In genomic region chr3:138165061-138165460, GRCh38 we compare ENCODE assay signal across 25 cellular contexts. TPM values are rescaled to one million over a fixed set of nuclear protein-coding genes. Genes with fewer than 3 reads are reported as not detected.
DNase-seq lines count a peak whose midpoint lies in the region; ATAC-seq, FAIRE-seq and TF ChIP-seq lines count a peak whose summit lies in the region.
"Had no signal": no experiment of that assay in that cellular context is flagged by ENCODE, and none has a peak within 500 bp of the region (broad histone marks: within the 10 kb centered on the region; RNA-seq: fewer than 3 reads in every experiment).

No MANE protein-coding gene starts in this region.

- CTCF ChIA-PET in activated naive CD4-positive, alpha-beta T cell treated with anti-CD3 and anti-CD28 coated beads for 36 hours (lab: Charles Lee), result no interaction called here
- CTCF ChIA-PET in activated naive CD4-positive, alpha-beta T cell treated with anti-CD3 and anti-CD28 coated beads, Interleukin-2, amount 10 ng/mL, durations not matched to agents 7 days and 5 days (lab: Charles Lee), result no interaction called here
- CTCF ChIA-PET in endothelial cell of umbilical vein (lab: Charles Lee) (interaction anchor here (0.7 kb wide), 1 partner anchor 46 kb away, joined by 3 read pairs; no protein-coding TSS in a partner anchor), OCI-LY7 (lab: Charles Lee; ENCODE audit: unreplicated experiment) (no interaction called here)

- H2AFZ ChIP-seq in endothelial cell of umbilical vein (ENCODE audit: low read depth, low read length), result no peak overlapping the region
- H2AFZ ChIP-seq in OCI-LY7 (ENCODE audit: low read length), result no peak overlapping the region
- H2AFZ ChIP-seq: GM23338 had no signal

- H3K27ac ChIP-seq in endothelial cell of umbilical vein (ENCODE audit: insufficient read depth, low read depth, low read length) (no peak overlapping the region), OCI-LY7 (ENCODE audit: low read depth, low read length, poor library complexity, severe bottlenecking) (no peak overlapping the region)
- H3K27ac ChIP-seq: A549 had no signal

- no peaks in the 10 kb centered on the region for H3K79me2 ChIP-seq in endothelial cell of umbilical vein (ENCODE audit: control insufficient read depth, insufficient read depth, low read length)
- no peaks in the 10 kb centered on the region for H3K79me2 ChIP-seq in OCI-LY7 (ENCODE audit: insufficient read depth, low read depth, low read length)

- no peaks in the 10 kb centered on the region for H3K9me2 ChIP-seq in OCI-LY7 (ENCODE audit: insufficient read depth, low read length)

- no peak for DNase-seq in activated naive CD4-positive, alpha-beta T cell treated with anti-CD3 and anti-CD28 coated beads for 36 hours
- DNase-seq in activated naive CD4-positive, alpha-beta T cell treated with anti-CD3 and anti-CD28 coated beads, Interleukin-2, amount 10 ng/mL, durations not matched to agents 7 days and 5 days, result no peak
- DNase-seq in T-helper 17 cell (no peak), endothelial cell of umbilical vein (ENCODE audit: low read depth, low spot score) (no peak), OCI-LY7 (ENCODE audit: low spot score) (no peak), globus pallidus (ENCODE audit: low spot score) (no peak)
- DNase-seq: 8988T; ACHN; C1 segment of cervical spinal cord; Calu3; CD4-positive, alpha-beta memory T cell; COR-L47; DMS53; DMS79 treated with DMSO at 0.1 percent for 48 hours; GF-D8; H9 had no signal

- peak overlapping the region; percentile 11 for H3K27ac Mint-ChIP-seq in activated naive CD4-positive, alpha-beta T cell treated with anti-CD3 and anti-CD28 coated beads for 36 hours
- H3K27ac Mint-ChIP-seq in activated naive CD4-positive, alpha-beta T cell treated with anti-CD3 and anti-CD28 coated beads, Interleukin-2, amount 10 ng/mL, durations not matched to agents 7 days and 5 days, result no peak overlapping the region
- peak overlapping the region; percentile 83 for H3K27ac Mint-ChIP-seq in T-helper 17 cell
- H3K27ac Mint-ChIP-seq: GM23338 had no signal

- no peak overlapping the region for H3K4me2 ChIP-seq in endothelial cell of umbilical vein (ENCODE audit: insufficient read depth, low read length)
- no peak overlapping the region for H3K4me2 ChIP-seq in OCI-LY7 (ENCODE audit: low read length)
- H3K4me2 ChIP-seq: A549, GM23338 had no signal

- H4K20me1 ChIP-seq in endothelial cell of umbilical vein (replicated peaks; ENCODE audit: control insufficient read depth, extremely low read depth, insufficient read depth, low read length) (no peaks in the 10 kb centered on the region), OCI-LY7 (ENCODE audit: insufficient read depth, low read length) (no peaks in the 10 kb centered on the region)

- H3K9me3 Mint-ChIP-seq in activated naive CD4-positive, alpha-beta T cell treated with anti-CD3 and anti-CD28 coated beads for 36 hours, result no peaks in the 10 kb centered on the region
- H3K9me3 Mint-ChIP-seq in activated naive CD4-positive, alpha-beta T cell treated with anti-CD3 and anti-CD28 coated beads, Interleukin-2, amount 10 ng/mL, durations not matched to agents 7 days and 5 days, result no peaks in the 10 kb centered on the region
- H3K9me3 Mint-ChIP-seq: CD4-positive, alpha-beta memory T cell; GM23338; H9 had no signal

- POLR2A ChIA-PET in endothelial cell of umbilical vein (lab: Charles Lee), result no interaction called here
- POLR2A ChIA-PET in OCI-LY7 (lab: Charles Lee), result no interaction called here

- no peaks in the 10 kb centered on the region for H3K9me3 ChIP-seq in T-helper 17 cell (ENCODE audit: control insufficient read depth, low read length, poor library complexity, severe bottlenecking)
- no peaks in the 10 kb centered on the region for H3K9me3 ChIP-seq in endothelial cell of umbilical vein (replicated peaks; ENCODE audit: control insufficient read depth, insufficient read depth, low read length)
- H3K9me3 ChIP-seq in OCI-LY7 (ENCODE audit: low read length), result no peaks in the 10 kb centered on the region
- H3K9me3 ChIP-seq: A549 had no signal

- H3K27me3 Mint-ChIP-seq in activated naive CD4-positive, alpha-beta T cell treated with anti-CD3 and anti-CD28 coated beads for 36 hours (ENCODE audit: low read depth), result no peaks in the 10 kb centered on the region
- H3K27me3 Mint-ChIP-seq in activated naive CD4-positive, alpha-beta T cell treated with anti-CD3 and anti-CD28 coated beads, Interleukin-2, amount 10 ng/mL, durations not matched to agents 7 days and 5 days, result no peaks in the 10 kb centered on the region
- H3K27me3 Mint-ChIP-seq in T-helper 17 cell, result no peaks in the 10 kb centered on the region
- H3K27me3 Mint-ChIP-seq: CD4-positive, alpha-beta memory T cell had no signal

- H3K9ac ChIP-seq in endothelial cell of umbilical vein (replicated peaks; ENCODE audit: extremely low read depth, insufficient read depth, low read length), result no peak overlapping the region

- FAIRE-seq in endothelial cell of umbilical vein (lab: Jason Lieb, UNC), result peak; percentile 24
- FAIRE-seq: A549, GM12891, GM18507 had no signal

- no peak overlapping the region for H3K4me3 Mint-ChIP-seq in activated naive CD4-positive, alpha-beta T cell treated with anti-CD3 and anti-CD28 coated beads for 36 hours
- no peak overlapping the region for H3K4me3 Mint-ChIP-seq in activated naive CD4-positive, alpha-beta T cell treated with anti-CD3 and anti-CD28 coated beads, Interleukin-2, amount 10 ng/mL, durations not matched to agents 7 days and 5 days
- H3K4me3 Mint-ChIP-seq in T-helper 17 cell, result no peak overlapping the region
- H3K4me3 Mint-ChIP-seq: CD4-positive, alpha-beta memory T cell; GM23338; H9 had no signal

- peaks cover 54% of the 10 kb centered on the region for H3K36me3 Mint-ChIP-seq in activated naive CD4-positive, alpha-beta T cell treated with anti-CD3 and anti-CD28 coated beads for 36 hours (ENCODE audit: low read depth)
- H3K36me3 Mint-ChIP-seq in activated naive CD4-positive, alpha-beta T cell treated with anti-CD3 and anti-CD28 coated beads, Interleukin-2, amount 10 ng/mL, durations not matched to agents 7 days and 5 days, result peaks cover 47% of the 10 kb centered on the region
- peaks cover 14% of the 10 kb centered on the region for H3K36me3 Mint-ChIP-seq in T-helper 17 cell (ENCODE audit: low read depth)

- dilution Hi-C loops in endothelial cell of umbilical vein (cut with MboI; ENCODE audit: extremely low pct_ligation_motif_present, low sequenced_read_pairs), result no loop called here

- H3K27me3 ChIP-seq in endothelial cell of umbilical vein (ENCODE audit: control insufficient read depth in 2 of 2, insufficient read depth in 2 of 2, low read length in 2 of 2), result no peaks in the 10 kb centered on the region

- H3K4me1 Mint-ChIP-seq in activated naive CD4-positive, alpha-beta T cell treated with anti-CD3 and anti-CD28 coated beads for 36 hours (ENCODE audit: low read depth), result peaks cover 11% of the 10 kb centered on the region
- H3K4me1 Mint-ChIP-seq in activated naive CD4-positive, alpha-beta T cell treated with anti-CD3 and anti-CD28 coated beads, Interleukin-2, amount 10 ng/mL, durations not matched to agents 7 days and 5 days, result no peaks in the 10 kb centered on the region
- peaks cover 10% of the 10 kb centered on the region for H3K4me1 Mint-ChIP-seq in T-helper 17 cell
- H3K4me1 Mint-ChIP-seq: GM23338, H9 had no signal

- BruUV-seq in endothelial cell of umbilical vein (replicated peaks; lab: Mats Ljungman, UMichigan) (no TSS peak), OCI-LY7 (replicated peaks; lab: Mats Ljungman, UMichigan) (no TSS peak)

- no peak for TF ChIP-seq POLR2A in endothelial cell of umbilical vein (IDR thresholded peaks at IDR 0.05; ENCODE audit: low read depth, low read length)

- no peak for ATAC-seq in T-helper 17 cell
- ATAC-seq: A549, GM23338, HCT116 had no signal

- intact Hi-C loops in activated naive CD4-positive, alpha-beta T cell treated with anti-CD3 and anti-CD28 coated beads for 36 hours (cut with micrococcal nuclease), result no loop called here
- intact Hi-C loops in endothelial cell of umbilical vein (cut with micrococcal nuclease), result no loop called here
- intact Hi-C loops in OCI-LY7 (cut with micrococcal nuclease; ENCODE audit: unreplicated experiment), result no loop called here

- H3K4me3 ChIP-seq in endothelial cell of umbilical vein (replicated peaks in 1 of 3; ENCODE audit: insufficient read depth in 1 of 3, low read depth in 1 of 3, low read length in 3 of 3), result no peak overlapping the region
- H3K4me3 ChIP-seq in OCI-LY7 (ENCODE audit: low read depth, low read length, poor library complexity, severe bottlenecking), result no peak overlapping the region
- H3K4me3 ChIP-seq: A549, GM23338 had no signal

- H3K9me1 ChIP-seq in endothelial cell of umbilical vein (replicated peaks; ENCODE audit: control insufficient read depth, extremely low read depth, insufficient read depth, low read length), result no peaks in the 10 kb centered on the region

- H3K4me1 ChIP-seq in endothelial cell of umbilical vein (ENCODE audit: control insufficient read depth, extremely low read depth, insufficient read depth, low read length) (no peaks in the 10 kb centered on the region), OCI-LY7 (ENCODE audit: insufficient read depth, low read length, poor library complexity, severe bottlenecking) (no peaks in the 10 kb centered on the region)
- H3K4me1 ChIP-seq: A549 had no signal

- peaks cover 4 to 5% of the 10 kb centered on the region in 2 experiments for H3K36me3 ChIP-seq in endothelial cell of umbilical vein (ENCODE audit: control insufficient read depth in 2 of 2, extremely low read depth in 1 of 2, insufficient read depth in 2 of 2, low read length in 2 of 2)
- H3K36me3 ChIP-seq in OCI-LY7 (ENCODE audit: insufficient read depth, low read length), result peaks cover 92% of the 10 kb centered on the region

- TF ChIP-seq CTCF in endothelial cell of umbilical vein (IDR thresholded peaks at IDR 0.05; ENCODE audit: extremely low read depth in 1 of 2, insufficient read depth in 1 of 2, low read depth in 1 of 2, low read length in 2 of 2), result no peak
- TF ChIP-seq CTCF in OCI-LY7 (conservative IDR thresholded peaks at IDR 0.05; ENCODE audit: low read length), result no peak

RNA-seq across cellular contexts. Expression of gene DBR1, which starts 9.7 kb away (rescaled TPM):
- 10 to 100 TPM; 20.0 to 22.3 TPM for total RNA-seq in activated naive CD4-positive, alpha-beta T cell treated with anti-CD3 and anti-CD28 coated beads for 36 hours
- total RNA-seq in T-helper 17 cell (10 to 100 TPM; 19.5 TPM), endothelial cell of umbilical vein (16.5 and 17.8 TPM in 2 replicates), OCI-LY7 (2022) (16.4 and 22.7 TPM in 2 replicates)
- polyA plus RNA-seq in endothelial cell of umbilical vein, result 8.3 and 10.3 TPM in 2 replicates
- 8.7 and 9.8 TPM in 2 replicates for polyA plus RNA-seq in endothelial cell of umbilical vein (2011; cell fraction: cytosol; rRNA removed)
- 6.0 and 8.1 TPM in 2 replicates for polyA plus RNA-seq in endothelial cell of umbilical vein (2011; cell fraction: nucleus; rRNA removed)
- polyA plus RNA-seq in endothelial cell of umbilical vein (2012), result 9.2 and 11.7 TPM in 2 replicates
- 4.6 and 6.3 TPM in 2 replicates for polyA minus RNA-seq in endothelial cell of umbilical vein
- 12.3 TPM for polyA minus RNA-seq in endothelial cell of umbilical vein (2011; cell fraction: cytosol; rRNA and poly(A)+ RNA removed)
- polyA minus RNA-seq in endothelial cell of umbilical vein (2011; cell fraction: nucleus; rRNA and poly(A)+ RNA removed), result 4.1 and 6.3 TPM in 2 replicates
- total RNA-seq in OCI-LY7 (2014; rRNA removed; shearing (Covaris generic)), result 13.6 and 21.4 TPM in 2 replicates

RNA-seq across cellular contexts. Expression of gene ARMC8, which starts 22.0 kb away (rescaled TPM):
- 10 to 100 TPM; 38.2 to 42.7 TPM for total RNA-seq in activated naive CD4-positive, alpha-beta T cell treated with anti-CD3 and anti-CD28 coated beads for 36 hours
- total RNA-seq in T-helper 17 cell (10 to 100 TPM; 55.6 to 75.8 TPM), endothelial cell of umbilical vein (40.3 and 46.0 TPM in 2 replicates), OCI-LY7 (2022) (57.1 and 61.8 TPM in 2 replicates)
- polyA plus RNA-seq in endothelial cell of umbilical vein, result 39.6 and 46.1 TPM in 2 replicates
- polyA plus RNA-seq in endothelial cell of umbilical vein (2011; cell fraction: cytosol; rRNA removed), result 29.9 and 47.2 TPM in 2 replicates
- polyA plus RNA-seq in endothelial cell of umbilical vein (2011; cell fraction: nucleus; rRNA removed), result 70.3 and 71.8 TPM in 2 replicates
- 21.6 and 31.0 TPM in 2 replicates for polyA plus RNA-seq in endothelial cell of umbilical vein (2012)
- polyA minus RNA-seq in endothelial cell of umbilical vein, result 148 and 187 TPM in 2 replicates
- polyA minus RNA-seq in endothelial cell of umbilical vein (2011; cell fraction: cytosol; rRNA and poly(A)+ RNA removed), result 35.9 TPM
- 136 and 253 TPM in 2 replicates for polyA minus RNA-seq in endothelial cell of umbilical vein (2011; cell fraction: nucleus; rRNA and poly(A)+ RNA removed)
- total RNA-seq in OCI-LY7 (2014; rRNA removed; shearing (Covaris generic)), result 34.1 and 48.8 TPM in 2 replicates

RNA-seq across cellular contexts. Expression of gene A4GNT, which starts 32.9 kb away (rescaled TPM):
- not detected for total RNA-seq in activated naive CD4-positive, alpha-beta T cell treated with anti-CD3 and anti-CD28 coated beads for 36 hours
- total RNA-seq in T-helper 17 cell, result not detected
- not detected in 2 replicates for total RNA-seq in endothelial cell of umbilical vein
- polyA plus RNA-seq in endothelial cell of umbilical vein, result not detected in 2 replicates
- polyA plus RNA-seq in endothelial cell of umbilical vein (2011; cell fraction: cytosol; rRNA removed), result not detected in 2 replicates
- not detected in 2 replicates for polyA plus RNA-seq in endothelial cell of umbilical vein (2011; cell fraction: nucleus; rRNA removed)
- 0.09 TPM in 1 of 2 replicates, not detected in the other for polyA plus RNA-seq in endothelial cell of umbilical vein (2012)
- not detected in 2 replicates for polyA minus RNA-seq in endothelial cell of umbilical vein
- polyA minus RNA-seq in endothelial cell of umbilical vein (2011; cell fraction: cytosol; rRNA and poly(A)+ RNA removed), result not detected
- not detected in 2 replicates for polyA minus RNA-seq in endothelial cell of umbilical vein (2011; cell fraction: nucleus; rRNA and poly(A)+ RNA removed)
- not detected in 2 replicates for total RNA-seq in OCI-LY7 (2014; rRNA removed; shearing (Covaris generic))
- total RNA-seq in OCI-LY7 (2022), result not detected in 2 replicates
- total RNA-seq: Calu3; CD4-positive, alpha-beta memory T cell; Daoy; G401; GM23338; H4; H9 had no signal
- polyA plus RNA-seq: A549; BJ; CD4-positive, alpha-beta memory T cell; GM23338 had no signal

RNA-seq across cellular contexts. Expression of gene DZIP1L, which starts 49.7 kb away (rescaled TPM):
- total RNA-seq in activated naive CD4-positive, alpha-beta T cell treated with anti-CD3 and anti-CD28 coated beads for 36 hours, result not detected
- not detected for total RNA-seq in T-helper 17 cell
- total RNA-seq in endothelial cell of umbilical vein, result 14.6 and 17.9 TPM in 2 replicates
- 3.0 and 4.1 TPM in 2 replicates for polyA plus RNA-seq in endothelial cell of umbilical vein
- polyA plus RNA-seq in endothelial cell of umbilical vein (2011; cell fraction: cytosol; rRNA removed), result 1.2 and 2.2 TPM in 2 replicates
- polyA plus RNA-seq in endothelial cell of umbilical vein (2011; cell fraction: nucleus; rRNA removed), result 18.3 and 20.0 TPM in 2 replicates
- 1.6 and 3.8 TPM in 2 replicates for polyA plus RNA-seq in endothelial cell of umbilical vein (2012)
- 4.3 and 11.6 TPM in 2 replicates for polyA minus RNA-seq in endothelial cell of umbilical vein
- 2.3 TPM for polyA minus RNA-seq in endothelial cell of umbilical vein (2011; cell fraction: cytosol; rRNA and poly(A)+ RNA removed)
- polyA minus RNA-seq in endothelial cell of umbilical vein (2011; cell fraction: nucleus; rRNA and poly(A)+ RNA removed), result 15.4 and 15.7 TPM in 2 replicates
- not detected in 2 replicates for total RNA-seq in OCI-LY7 (2014; rRNA removed; shearing (Covaris generic))
- total RNA-seq in OCI-LY7 (2022), result not detected in 2 replicates
- total RNA-seq: CD4-positive, alpha-beta memory T cell had no signal
- polyA plus RNA-seq: CD4-positive, alpha-beta memory T cell had no signal
